In genomic region chr6:333379-334002, GRCh38 we compare ENCODE assay signal across 17 cellular contexts.
"Had no signal": no experiment of that assay in that cellular context is flagged by ENCODE, and none has a peak within 500 bp of the region (broad histone marks: within the 10 kb centered on the region; RNA-seq: fewer than 3 reads in every experiment).

No MANE protein-coding gene starts in this region.

- H3K36me3 Mint-ChIP-seq: neural progenitor cell had no signal

- H3K4me3 Mint-ChIP-seq: activated CD8-positive, alpha-beta T cell treated with anti-CD3 and anti-CD28 coated beads, Interleukin-2, amount 10 ng/mL, durations not matched to agents 7 days and 5 days; activated T-helper 1 cell treated with anti-CD3 and anti-CD28 coated beads, Interleukin-12 subunit alpha, Interleukin-12 subunit beta, Interleukin-2, Interleukin-4 antibody, amounts not matched to agents 30 ng/mL and 10 ng/mL and 1 ng/mL, durations not matched to agents 14 hours and 24 hours and 36 hours; dendritic cell treated with granulocyte-macrophage colony-stimulating factor and Interleukin-4, amounts not matched to agents 40 ng/mL and 50 ng/mL, for 4 days; effector memory CD8-positive, alpha-beta T cell; neural progenitor cell had no signal

- H3K27ac Mint-ChIP-seq: activated CD8-positive, alpha-beta T cell treated with anti-CD3 and anti-CD28 coated beads, Interleukin-2, amount 10 ng/mL, durations not matched to agents 7 days and 5 days; activated T-helper 1 cell treated with anti-CD3 and anti-CD28 coated beads, Interleukin-12 subunit alpha, Interleukin-12 subunit beta, Interleukin-2, Interleukin-4 antibody, amounts not matched to agents 30 ng/mL and 10 ng/mL and 1 ng/mL, durations not matched to agents 14 hours and 24 hours and 36 hours; dendritic cell treated with granulocyte-macrophage colony-stimulating factor and Interleukin-4, amounts not matched to agents 40 ng/mL and 50 ng/mL, for 4 days; effector memory CD8-positive, alpha-beta T cell; neural progenitor cell had no signal

- DNase-seq: activated CD4-positive, alpha-beta T cell treated with anti-CD3 and anti-CD28 coated beads for 48 hours; activated CD8-positive, alpha-beta memory T cell treated with anti-CD3 and anti-CD28 coated beads, Interleukin-2, amount 50 U/mL, for 48 hours; activated CD8-positive, alpha-beta T cell treated with anti-CD3 and anti-CD28 coated beads, Interleukin-2, amount 10 ng/mL, durations not matched to agents 7 days and 5 days; activated naive CD4-positive, alpha-beta T cell; effector memory CD8-positive, alpha-beta T cell; gastrocnemius medialis; left colon; ovary; stimulated activated CD4-positive, alpha-beta T cell treated with anti-CD3 and anti-CD28 coated beads, Interleukin-2, amount 100 ng/mL, for 48 hours; stimulated activated naive CD4-positive, alpha-beta T cell; substantia nigra had no signal

- H3K27ac ChIP-seq: gastrocnemius medialis, neural progenitor cell, ovary, tibial nerve, VCaP had no signal

- H3K9ac ChIP-seq: neural progenitor cell had no signal

- H3K4me2 ChIP-seq: neural progenitor cell had no signal

- H3K4me1 ChIP-seq: neural progenitor cell had no signal

- H3K9me3 ChIP-seq: gastrocnemius medialis, ovary, tibial nerve had no signal

- H3K36me3 ChIP-seq: gastrocnemius medialis, neural progenitor cell, ovary, tibial nerve had no signal

- H3K9me3 Mint-ChIP-seq: activated T-helper 1 cell treated with anti-CD3 and anti-CD28 coated beads, Interleukin-12 subunit alpha, Interleukin-12 subunit beta, Interleukin-2, Interleukin-4 antibody, amounts not matched to agents 30 ng/mL and 10 ng/mL and 1 ng/mL, durations not matched to agents 14 hours and 24 hours and 36 hours; dendritic cell treated with granulocyte-macrophage colony-stimulating factor and Interleukin-4, amounts not matched to agents 40 ng/mL and 50 ng/mL, for 4 days; effector memory CD8-positive, alpha-beta T cell had no signal

- H3K4me3 ChIP-seq: gastrocnemius medialis, lung, neural progenitor cell, ovary, tibial nerve had no signal

- H3K27me3 Mint-ChIP-seq: dendritic cell treated with granulocyte-macrophage colony-stimulating factor and Interleukin-4, amounts not matched to agents 40 ng/mL and 50 ng/mL, for 4 days; effector memory CD8-positive, alpha-beta T cell had no signal

- H3K27me3 ChIP-seq: gastrocnemius medialis, neural progenitor cell, ovary, tibial nerve had no signal

- H2AFZ ChIP-seq: neural progenitor cell had no signal
